In the genomic region with DNA sequence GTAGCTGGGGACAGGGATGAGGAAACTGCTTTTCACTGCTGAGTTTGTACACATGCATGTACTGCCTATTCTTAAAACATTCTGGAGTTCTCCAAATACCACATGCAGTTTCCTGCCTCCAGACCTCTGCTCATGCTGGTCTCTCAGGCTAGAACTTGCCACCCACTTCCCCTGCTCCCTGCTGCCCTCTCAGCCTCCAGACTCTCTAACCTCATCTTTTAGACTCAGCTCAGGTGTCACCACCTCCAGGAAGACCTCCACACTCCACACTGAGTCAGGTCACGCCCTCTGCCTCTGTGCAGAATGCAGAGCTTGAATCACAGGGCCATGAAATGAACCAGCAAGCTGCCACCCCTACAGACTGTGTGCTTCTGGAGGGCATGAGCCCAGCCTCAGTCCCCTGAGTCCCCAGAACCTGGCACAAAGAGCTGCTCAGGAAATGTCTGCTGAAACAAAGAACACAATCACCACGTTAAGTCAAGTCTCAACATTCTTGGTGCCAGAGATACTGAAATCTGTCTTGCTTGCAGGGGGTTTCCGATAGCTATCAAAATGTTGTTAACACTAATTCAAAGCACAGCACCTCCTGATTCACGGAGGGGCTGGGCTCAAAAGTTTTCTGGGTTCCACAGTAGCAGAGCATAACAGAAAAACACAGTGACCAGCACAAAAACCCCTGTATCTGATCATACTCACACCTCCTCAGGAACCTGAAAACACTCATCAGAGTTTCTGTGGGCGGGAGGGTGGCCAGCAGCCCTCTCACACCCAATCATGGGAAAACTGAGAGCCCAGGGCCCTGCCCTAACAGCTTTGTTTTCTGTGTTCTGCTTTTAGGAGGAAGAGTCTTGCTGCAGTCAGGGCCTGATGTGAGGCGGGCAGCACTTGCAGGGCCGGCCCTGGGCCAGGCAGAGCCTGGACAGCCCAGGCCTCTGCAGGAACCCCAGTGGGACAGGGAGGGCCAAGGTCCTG, we compare ENCODE assay signal across 1 cellular context.
TF ChIP-seq lines count a peak whose summit lies in the region.

No MANE protein-coding gene starts in this region.

TF ChIP-seq in GM12878, 131 proteins besides CTCF, POLR2A, EP300 and RAD21 (continued from another document and continues in another):
- TF ChIP-seq, protein P1, sequence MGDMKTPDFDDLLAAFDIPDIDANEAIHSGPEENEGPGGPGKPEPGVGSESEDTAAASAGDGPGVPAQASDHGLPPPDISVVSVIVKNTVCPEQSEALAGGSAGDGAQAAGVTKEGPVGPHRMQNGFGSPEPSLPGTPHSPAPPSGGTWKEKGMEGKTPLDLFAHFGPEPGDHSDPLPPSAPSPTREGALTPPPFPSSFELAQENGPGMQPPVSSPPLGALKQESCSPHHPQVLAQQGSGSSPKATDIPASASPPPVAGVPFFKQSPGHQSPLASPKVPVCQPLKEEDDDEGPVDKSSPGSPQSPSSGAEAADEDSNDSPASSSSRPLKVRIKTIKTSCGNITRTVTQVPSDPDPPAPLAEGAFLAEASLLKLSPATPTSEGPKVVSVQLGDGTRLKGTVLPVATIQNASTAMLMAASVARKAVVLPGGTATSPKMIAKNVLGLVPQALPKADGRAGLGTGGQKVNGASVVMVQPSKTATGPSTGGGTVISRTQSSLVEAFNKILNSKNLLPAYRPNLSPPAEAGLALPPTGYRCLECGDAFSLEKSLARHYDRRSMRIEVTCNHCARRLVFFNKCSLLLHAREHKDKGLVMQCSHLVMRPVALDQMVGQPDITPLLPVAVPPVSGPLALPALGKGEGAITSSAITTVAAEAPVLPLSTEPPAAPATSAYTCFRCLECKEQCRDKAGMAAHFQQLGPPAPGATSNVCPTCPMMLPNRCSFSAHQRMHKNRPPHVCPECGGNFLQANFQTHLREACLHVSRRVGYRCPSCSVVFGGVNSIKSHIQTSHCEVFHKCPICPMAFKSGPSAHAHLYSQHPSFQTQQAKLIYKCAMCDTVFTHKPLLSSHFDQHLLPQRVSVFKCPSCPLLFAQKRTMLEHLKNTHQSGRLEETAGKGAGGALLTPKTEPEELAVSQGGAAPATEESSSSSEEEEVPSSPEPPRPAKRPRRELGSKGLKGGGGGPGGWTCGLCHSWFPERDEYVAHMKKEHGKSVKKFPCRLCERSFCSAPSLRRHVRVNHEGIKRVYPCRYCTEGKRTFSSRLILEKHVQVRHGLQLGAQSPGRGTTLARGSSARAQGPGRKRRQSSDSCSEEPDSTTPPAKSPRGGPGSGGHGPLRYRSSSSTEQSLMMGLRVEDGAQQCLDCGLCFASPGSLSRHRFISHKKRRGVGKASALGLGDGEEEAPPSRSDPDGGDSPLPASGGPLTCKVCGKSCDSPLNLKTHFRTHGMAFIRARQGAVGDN (IDR thresholded peaks at IDR 0.05): peak; percentile 82
- TF ChIP-seq TBL1XR1 (IDR thresholded peaks at IDR 0.05; ENCODE audit: low read depth, low read length): peak; percentile 30; the same call in 1 of the 2 replicates
- no peak for TF ChIP-seq ASH2L (IDR thresholded peaks at IDR 0.05; ENCODE audit: borderline replicate concordance, low read depth)
- TF ChIP-seq, protein P2, sequence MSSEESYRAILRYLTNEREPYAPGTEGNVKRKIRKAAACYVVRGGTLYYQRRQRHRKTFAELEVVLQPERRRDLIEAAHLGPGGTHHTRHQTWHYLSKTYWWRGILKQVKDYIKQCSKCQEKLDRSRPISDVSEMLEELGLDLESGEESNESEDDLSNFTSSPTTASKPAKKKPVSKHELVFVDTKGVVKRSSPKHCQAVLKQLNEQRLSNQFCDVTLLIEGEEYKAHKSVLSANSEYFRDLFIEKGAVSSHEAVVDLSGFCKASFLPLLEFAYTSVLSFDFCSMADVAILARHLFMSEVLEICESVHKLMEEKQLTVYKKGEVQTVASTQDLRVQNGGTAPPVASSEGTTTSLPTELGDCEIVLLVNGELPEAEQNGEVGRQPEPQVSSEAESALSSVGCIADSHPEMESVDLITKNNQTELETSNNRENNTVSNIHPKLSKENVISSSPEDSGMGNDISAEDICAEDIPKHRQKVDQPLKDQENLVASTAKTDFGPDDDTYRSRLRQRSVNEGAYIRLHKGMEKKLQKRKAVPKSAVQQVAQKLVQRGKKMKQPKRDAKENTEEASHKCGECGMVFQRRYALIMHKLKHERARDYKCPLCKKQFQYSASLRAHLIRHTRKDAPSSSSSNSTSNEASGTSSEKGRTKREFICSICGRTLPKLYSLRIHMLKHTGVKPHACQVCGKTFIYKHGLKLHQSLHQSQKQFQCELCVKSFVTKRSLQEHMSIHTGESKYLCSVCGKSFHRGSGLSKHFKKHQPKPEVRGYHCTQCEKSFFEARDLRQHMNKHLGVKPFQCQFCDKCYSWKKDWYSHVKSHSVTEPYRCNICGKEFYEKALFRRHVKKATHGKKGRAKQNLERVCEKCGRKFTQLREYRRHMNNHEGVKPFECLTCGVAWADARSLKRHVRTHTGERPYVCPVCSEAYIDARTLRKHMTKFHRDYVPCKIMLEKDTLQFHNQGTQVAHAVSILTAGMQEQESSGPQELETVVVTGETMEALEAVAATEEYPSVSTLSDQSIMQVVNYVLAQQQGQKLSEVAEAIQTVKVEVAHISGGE (CRISPR knock-in tag; IDR thresholded peaks at IDR 0.05): no peak
- TF ChIP-seq HDAC6 (IDR thresholded peaks at IDR 0.05; ENCODE audit: unreplicated experiment): no peak
- TF ChIP-seq, protein P3, sequence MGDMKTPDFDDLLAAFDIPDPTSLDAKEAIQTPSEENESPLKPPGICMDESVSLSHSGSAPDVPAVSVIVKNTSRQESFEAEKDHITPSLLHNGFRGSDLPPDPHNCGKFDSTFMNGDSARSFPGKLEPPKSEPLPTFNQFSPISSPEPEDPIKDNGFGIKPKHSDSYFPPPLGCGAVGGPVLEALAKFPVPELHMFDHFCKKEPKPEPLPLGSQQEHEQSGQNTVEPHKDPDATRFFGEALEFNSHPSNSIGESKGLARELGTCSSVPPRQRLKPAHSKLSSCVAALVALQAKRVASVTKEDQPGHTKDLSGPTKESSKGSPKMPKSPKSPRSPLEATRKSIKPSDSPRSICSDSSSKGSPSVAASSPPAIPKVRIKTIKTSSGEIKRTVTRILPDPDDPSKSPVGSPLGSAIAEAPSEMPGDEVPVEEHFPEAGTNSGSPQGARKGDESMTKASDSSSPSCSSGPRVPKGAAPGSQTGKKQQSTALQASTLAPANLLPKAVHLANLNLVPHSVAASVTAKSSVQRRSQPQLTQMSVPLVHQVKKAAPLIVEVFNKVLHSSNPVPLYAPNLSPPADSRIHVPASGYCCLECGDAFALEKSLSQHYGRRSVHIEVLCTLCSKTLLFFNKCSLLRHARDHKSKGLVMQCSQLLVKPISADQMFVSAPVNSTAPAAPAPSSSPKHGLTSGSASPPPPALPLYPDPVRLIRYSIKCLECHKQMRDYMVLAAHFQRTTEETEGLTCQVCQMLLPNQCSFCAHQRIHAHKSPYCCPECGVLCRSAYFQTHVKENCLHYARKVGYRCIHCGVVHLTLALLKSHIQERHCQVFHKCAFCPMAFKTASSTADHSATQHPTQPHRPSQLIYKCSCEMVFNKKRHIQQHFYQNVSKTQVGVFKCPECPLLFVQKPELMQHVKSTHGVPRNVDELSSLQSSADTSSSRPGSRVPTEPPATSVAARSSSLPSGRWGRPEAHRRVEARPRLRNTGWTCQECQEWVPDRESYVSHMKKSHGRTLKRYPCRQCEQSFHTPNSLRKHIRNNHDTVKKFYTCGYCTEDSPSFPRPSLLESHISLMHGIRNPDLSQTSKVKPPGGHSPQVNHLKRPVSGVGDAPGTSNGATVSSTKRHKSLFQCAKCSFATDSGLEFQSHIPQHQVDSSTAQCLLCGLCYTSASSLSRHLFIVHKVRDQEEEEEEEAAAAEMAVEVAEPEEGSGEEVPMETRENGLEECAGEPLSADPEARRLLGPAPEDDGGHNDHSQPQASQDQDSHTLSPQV (IDR thresholded peaks at IDR 0.05): no peak
- TF ChIP-seq EGR1 (IDR thresholded peaks at IDR 0.05; ENCODE audit: borderline replicate concordance in 1 of 2, low read depth in 2 of 2, low read length in 2 of 2): 0 out of 3 replicates have a peak, but pooled peaks of 1 of the 2 experiments have one; percentile 38
- TF ChIP-seq, protein P4, sequence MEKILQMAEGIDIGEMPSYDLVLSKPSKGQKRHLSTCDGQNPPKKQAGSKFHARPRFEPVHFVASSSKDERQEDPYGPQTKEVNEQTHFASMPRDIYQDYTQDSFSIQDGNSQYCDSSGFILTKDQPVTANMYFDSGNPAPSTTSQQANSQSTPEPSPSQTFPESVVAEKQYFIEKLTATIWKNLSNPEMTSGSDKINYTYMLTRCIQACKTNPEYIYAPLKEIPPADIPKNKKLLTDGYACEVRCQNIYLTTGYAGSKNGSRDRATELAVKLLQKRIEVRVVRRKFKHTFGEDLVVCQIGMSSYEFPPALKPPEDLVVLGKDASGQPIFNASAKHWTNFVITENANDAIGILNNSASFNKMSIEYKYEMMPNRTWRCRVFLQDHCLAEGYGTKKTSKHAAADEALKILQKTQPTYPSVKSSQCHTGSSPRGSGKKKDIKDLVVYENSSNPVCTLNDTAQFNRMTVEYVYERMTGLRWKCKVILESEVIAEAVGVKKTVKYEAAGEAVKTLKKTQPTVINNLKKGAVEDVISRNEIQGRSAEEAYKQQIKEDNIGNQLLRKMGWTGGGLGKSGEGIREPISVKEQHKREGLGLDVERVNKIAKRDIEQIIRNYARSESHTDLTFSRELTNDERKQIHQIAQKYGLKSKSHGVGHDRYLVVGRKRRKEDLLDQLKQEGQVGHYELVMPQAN (conservative IDR thresholded peaks at IDR 0.05): 0 out of 2 replicates have a peak, but pooled peaks have one; percentile 15
- TF ChIP-seq NR2C2 (IDR thresholded peaks at IDR 0.05; ENCODE audit: borderline replicate concordance, control insufficient read depth, insufficient read length, low read depth): no peak
- TF ChIP-seq SPI1 (IDR thresholded peaks at IDR 0.05; ENCODE audit: borderline replicate concordance, insufficient read depth, low read depth, low read length): peak; percentile 70
- TF ChIP-seq RB1 (IDR thresholded peaks at IDR 0.05; ENCODE audit: borderline replicate concordance): no peak
- TF ChIP-seq SMAD1 (IDR thresholded peaks at IDR 0.05; ENCODE audit: low read depth, partially characterized antibody): peak; percentile 23
- TF ChIP-seq RAD51 (IDR thresholded peaks at IDR 0.05): no peak
- no peak for TF ChIP-seq NR2C1 (IDR thresholded peaks at IDR 0.05)
- TF ChIP-seq STAT3 (IDR thresholded peaks at IDR 0.05; ENCODE audit: low read depth, low read length): no peak
- peak; percentile 43; the same call in 1 of the 3 replicates for TF ChIP-seq POU2F2 (IDR thresholded peaks at IDR 0.05; ENCODE audit: borderline replicate concordance, low read depth, low read length)
- peak; percentile 84 for TF ChIP-seq ATF7 (IDR thresholded peaks at IDR 0.05; ENCODE audit: low read depth)
- TF ChIP-seq, protein P5, sequence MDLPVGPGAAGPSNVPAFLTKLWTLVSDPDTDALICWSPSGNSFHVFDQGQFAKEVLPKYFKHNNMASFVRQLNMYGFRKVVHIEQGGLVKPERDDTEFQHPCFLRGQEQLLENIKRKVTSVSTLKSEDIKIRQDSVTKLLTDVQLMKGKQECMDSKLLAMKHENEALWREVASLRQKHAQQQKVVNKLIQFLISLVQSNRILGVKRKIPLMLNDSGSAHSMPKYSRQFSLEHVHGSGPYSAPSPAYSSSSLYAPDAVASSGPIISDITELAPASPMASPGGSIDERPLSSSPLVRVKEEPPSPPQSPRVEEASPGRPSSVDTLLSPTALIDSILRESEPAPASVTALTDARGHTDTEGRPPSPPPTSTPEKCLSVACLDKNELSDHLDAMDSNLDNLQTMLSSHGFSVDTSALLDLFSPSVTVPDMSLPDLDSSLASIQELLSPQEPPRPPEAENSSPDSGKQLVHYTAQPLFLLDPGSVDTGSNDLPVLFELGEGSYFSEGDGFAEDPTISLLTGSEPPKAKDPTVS (IDR thresholded peaks at IDR 0.05; ENCODE audit: low read depth, low read length): no peak
- peak; percentile 14 for TF ChIP-seq RELA (IDR thresholded peaks at IDR 0.05; ENCODE audit: borderline replicate concordance, partially characterized antibody)
- TF ChIP-seq CBX3 (IDR thresholded peaks at IDR 0.05; ENCODE audit: borderline replicate concordance, low read depth): no peak
- peak; percentile 75 for TF ChIP-seq TAF1 (IDR thresholded peaks at IDR 0.05; ENCODE audit: borderline replicate concordance, low read depth, low read length)
- no peak for TF ChIP-seq SMC3 (IDR thresholded peaks at IDR 0.05; ENCODE audit: borderline replicate concordance, low read length)
- no peak for TF ChIP-seq NFYA (IDR thresholded peaks at IDR 0.05; ENCODE audit: borderline replicate concordance, low read depth, low read length)
- no peak for TF ChIP-seq ZNF622 (IDR thresholded peaks at IDR 0.05)
- TF ChIP-seq PAX8 (IDR thresholded peaks at IDR 0.05): no peak
- peak; percentile 88; the same call in 1 of the 2 replicates for TF ChIP-seq ZNF217 (IDR thresholded peaks at IDR 0.05)
- no peak; a peak in 2 of 4 replicates for TF ChIP-seq ETV6 (conservative IDR thresholded peaks at IDR 0.05 in 1 of 2, IDR thresholded peaks at IDR 0.05 in 1 of 2; ENCODE audit: borderline replicate concordance in 1 of 2, low read depth in 1 of 2)
- TF ChIP-seq ESRRA (IDR thresholded peaks at IDR 0.05; ENCODE audit: low read length): no peak
- TF ChIP-seq, protein P6, sequence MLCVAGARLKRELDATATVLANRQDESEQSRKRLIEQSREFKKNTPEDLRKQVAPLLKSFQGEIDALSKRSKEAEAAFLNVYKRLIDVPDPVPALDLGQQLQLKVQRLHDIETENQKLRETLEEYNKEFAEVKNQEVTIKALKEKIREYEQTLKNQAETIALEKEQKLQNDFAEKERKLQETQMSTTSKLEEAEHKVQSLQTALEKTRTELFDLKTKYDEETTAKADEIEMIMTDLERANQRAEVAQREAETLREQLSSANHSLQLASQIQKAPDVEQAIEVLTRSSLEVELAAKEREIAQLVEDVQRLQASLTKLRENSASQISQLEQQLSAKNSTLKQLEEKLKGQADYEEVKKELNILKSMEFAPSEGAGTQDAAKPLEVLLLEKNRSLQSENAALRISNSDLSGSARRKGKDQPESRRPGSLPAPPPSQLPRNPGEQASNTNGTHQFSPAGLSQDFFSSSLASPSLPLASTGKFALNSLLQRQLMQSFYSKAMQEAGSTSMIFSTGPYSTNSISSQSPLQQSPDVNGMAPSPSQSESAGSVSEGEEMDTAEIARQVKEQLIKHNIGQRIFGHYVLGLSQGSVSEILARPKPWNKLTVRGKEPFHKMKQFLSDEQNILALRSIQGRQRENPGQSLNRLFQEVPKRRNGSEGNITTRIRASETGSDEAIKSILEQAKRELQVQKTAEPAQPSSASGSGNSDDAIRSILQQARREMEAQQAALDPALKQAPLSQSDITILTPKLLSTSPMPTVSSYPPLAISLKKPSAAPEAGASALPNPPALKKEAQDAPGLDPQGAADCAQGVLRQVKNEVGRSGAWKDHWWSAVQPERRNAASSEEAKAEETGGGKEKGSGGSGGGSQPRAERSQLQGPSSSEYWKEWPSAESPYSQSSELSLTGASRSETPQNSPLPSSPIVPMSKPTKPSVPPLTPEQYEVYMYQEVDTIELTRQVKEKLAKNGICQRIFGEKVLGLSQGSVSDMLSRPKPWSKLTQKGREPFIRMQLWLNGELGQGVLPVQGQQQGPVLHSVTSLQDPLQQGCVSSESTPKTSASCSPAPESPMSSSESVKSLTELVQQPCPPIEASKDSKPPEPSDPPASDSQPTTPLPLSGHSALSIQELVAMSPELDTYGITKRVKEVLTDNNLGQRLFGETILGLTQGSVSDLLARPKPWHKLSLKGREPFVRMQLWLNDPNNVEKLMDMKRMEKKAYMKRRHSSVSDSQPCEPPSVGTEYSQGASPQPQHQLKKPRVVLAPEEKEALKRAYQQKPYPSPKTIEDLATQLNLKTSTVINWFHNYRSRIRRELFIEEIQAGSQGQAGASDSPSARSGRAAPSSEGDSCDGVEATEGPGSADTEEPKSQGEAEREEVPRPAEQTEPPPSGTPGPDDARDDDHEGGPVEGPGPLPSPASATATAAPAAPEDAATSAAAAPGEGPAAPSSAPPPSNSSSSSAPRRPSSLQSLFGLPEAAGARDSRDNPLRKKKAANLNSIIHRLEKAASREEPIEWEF (IDR thresholded peaks at IDR 0.05; ENCODE audit: insufficient replicate concordance, low read depth, low read length): peak; percentile 74
